In the genomic region with DNA sequence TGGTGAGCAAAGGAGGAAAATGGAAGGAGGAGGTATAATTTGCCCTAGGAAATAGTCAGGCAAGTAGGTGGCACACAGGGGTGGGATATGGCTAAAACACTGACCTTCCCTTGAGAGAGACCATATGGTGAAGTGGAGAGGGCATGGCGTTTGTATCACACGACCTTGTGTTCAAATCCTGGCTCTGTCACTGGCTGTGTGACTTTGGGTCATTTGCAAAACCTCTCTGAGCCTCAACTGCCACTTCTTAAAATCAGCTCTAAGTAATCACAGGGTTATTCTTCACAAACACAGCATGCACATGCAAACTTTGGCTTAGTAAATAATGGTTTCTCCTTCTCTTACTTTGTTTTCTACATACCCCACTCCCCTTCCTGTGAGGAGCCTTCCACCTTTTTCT, we compare ENCODE assay signal across 14 cellular contexts.
"Had no signal": no experiment of that assay in that cellular context is flagged by ENCODE, and none has a peak within 500 bp of the region (broad histone marks: within the 10 kb centered on the region; RNA-seq: fewer than 3 reads in every experiment).

No MANE protein-coding gene starts in this region.

- H3K27ac Mint-ChIP-seq: naive thymus-derived CD4-positive, alpha-beta T cell had no signal

- ATAC-seq: naive thymus-derived CD4-positive, alpha-beta T cell had no signal

- H3K4me1 ChIP-seq: uterus had no signal

- H3K4me3 Mint-ChIP-seq: naive thymus-derived CD4-positive, alpha-beta T cell had no signal

- DNase-seq: effector memory CD4-positive, alpha-beta T cell; foreskin melanocyte; head of caudate nucleus; kidney glomerular epithelial cell; naive thymus-derived CD4-positive, alpha-beta T cell; sigmoid colon; stimulated activated CD4-positive, alpha-beta T cell treated with anti-CD3 and anti-CD28 coated beads, Interleukin-12 subunit alpha, Interleukin-12 subunit beta, amount 100 ng/mL, for 4 hours; stimulated activated naive CD4-positive, alpha-beta T cell treated with Interleukin-2 at 50 U/mL for 16 hours; uterus had no signal

- H3K9me3 ChIP-seq: esophagus muscularis mucosa, right atrium auricular region, sigmoid colon, uterus had no signal

- H3K27me3 ChIP-seq: hepatocyte, uterus had no signal

- H3K36me3 ChIP-seq: esophagus muscularis mucosa, neutrophil, right atrium auricular region, sigmoid colon, uterus had no signal

- H3K4me3 ChIP-seq: hepatocyte, right atrium auricular region, skin epidermis had no signal
